ENCODE assay signal across 8 cellular contexts in the genomic region with DNA sequence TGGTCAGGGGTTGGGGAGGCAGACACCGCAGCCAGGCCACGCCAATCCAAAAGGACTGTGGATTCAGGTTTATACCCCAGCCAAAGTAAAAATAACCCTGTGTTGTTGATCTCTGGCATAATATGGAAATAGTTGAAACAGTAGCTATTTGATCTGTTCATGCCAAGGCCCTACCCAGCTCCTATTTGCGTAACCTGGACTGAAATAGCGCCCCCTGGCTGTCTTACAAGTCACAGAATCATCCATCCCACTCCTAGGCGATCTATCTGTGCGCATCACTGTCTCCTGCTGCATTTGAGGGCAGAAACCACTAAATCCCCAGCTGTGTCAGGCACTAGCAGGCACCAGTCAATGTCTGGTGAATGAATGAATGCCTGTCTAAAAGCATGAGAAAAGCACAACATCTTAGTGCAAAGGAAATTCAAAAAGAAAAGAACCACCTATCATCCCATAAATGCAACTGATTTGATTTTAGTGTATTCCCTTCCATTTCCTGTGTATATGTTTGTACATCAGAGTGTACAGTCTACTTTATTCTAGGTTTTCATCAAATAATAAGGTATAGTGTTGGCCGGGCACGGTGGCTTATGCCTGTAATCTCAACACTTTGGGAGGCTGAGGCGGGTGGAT.
DNase-seq lines count a peak whose midpoint lies in the region; ATAC-seq, FAIRE-seq and TF ChIP-seq lines count a peak whose summit lies in the region.

No MANE protein-coding gene starts in this region.

- H3K4me3 Mint-ChIP-seq in activated naive CD8-positive, alpha-beta T cell treated with anti-CD3 and anti-CD28 coated beads for 36 hours = no peak overlapping the region

- H3K27ac ChIP-seq in Peyer's patch = no peak overlapping the region
- no peak overlapping the region for H3K27ac ChIP-seq in cardiac muscle cell

- H3K4me1 Mint-ChIP-seq in activated naive CD8-positive, alpha-beta T cell treated with anti-CD3 and anti-CD28 coated beads for 36 hours = no peaks in the 10 kb centered on the region

- no peak for TF ChIP-seq POLR2A in H54 (IDR thresholded peaks at IDR 0.05; ENCODE audit: low read depth, low read length)
- no peak for TF ChIP-seq POLR2A in Peyer's patch (IDR thresholded peaks at IDR 0.05)

- peak in 10 of 14 donors; percentile 7 to 61 (median 22) for DNase-seq in C1 segment of cervical spinal cord (lab: John Stamatoyannopoulos, UW)
- DNase-seq in H54 (ENCODE audit: insufficient read length, low spot score) = peak; percentile 50
- DNase-seq in Peyer's patch = peak; percentile 36 to 86 (median 49)
- DNase-seq in activated naive CD8-positive, alpha-beta T cell treated with anti-CD3 and anti-CD28 coated beads for 36 hours = peak; percentile 40
- DNase-seq in cardiac muscle cell (ENCODE audit: low read depth in 1 of 2, low spot score in 1 of 2) = peak; percentile 73 to 76
- DNase-seq in putamen (ENCODE audit: low spot score) = peak; percentile 65

- H3K27me3 Mint-ChIP-seq in activated naive CD8-positive, alpha-beta T cell treated with anti-CD3 and anti-CD28 coated beads for 36 hours = no peaks in the 10 kb centered on the region

- H3K36me3 ChIP-seq in Peyer's patch = no peaks in the 10 kb centered on the region
- H3K36me3 ChIP-seq in cardiac muscle cell = no peaks in the 10 kb centered on the region

- H3K36me3 Mint-ChIP-seq in activated naive CD8-positive, alpha-beta T cell treated with anti-CD3 and anti-CD28 coated beads for 36 hours = no peaks in the 10 kb centered on the region

- H3K4me1 ChIP-seq in Peyer's patch (peaks cover 0 to 6% (median 0%) of the 10 kb centered on the region in 4 donors), cardiac muscle cell (ENCODE audit: low read depth) (peaks cover 18% of the 10 kb centered on the region)

- peak; percentile 34 to 78 (median 72) for TF ChIP-seq CTCF in Peyer's patch (IDR thresholded peaks at IDR 0.05)
- TF ChIP-seq CTCF in cardiac muscle cell (IDR thresholded peaks at IDR 0.05; ENCODE audit: low read depth, low read length) = peak; percentile 66

- H3K4me3 ChIP-seq in Peyer's patch (no peak overlapping the region), cardiac muscle cell (no peak overlapping the region)

- H3K27ac Mint-ChIP-seq in activated naive CD8-positive, alpha-beta T cell treated with anti-CD3 and anti-CD28 coated beads for 36 hours = no peak overlapping the region

- no peak for ATAC-seq in GM18858 (IDR thresholded peaks at IDR 0.05; ENCODE audit: unreplicated experiment)
- no peak for ATAC-seq in HG03469 (IDR thresholded peaks at IDR 0.05; ENCODE audit: unreplicated experiment)

- no peaks in the 10 kb centered on the region for H3K9me3 Mint-ChIP-seq in activated naive CD8-positive, alpha-beta T cell treated with anti-CD3 and anti-CD28 coated beads for 36 hours

- no peaks in the 10 kb centered on the region for H3K9me3 ChIP-seq in Peyer's patch
- no peaks in the 10 kb centered on the region for H3K9me3 ChIP-seq in cardiac muscle cell (ENCODE audit: low read depth)

- FAIRE-seq in H54 (lab: Jason Lieb, UNC) = no peak

- H3K27me3 ChIP-seq in Peyer's patch = no peaks in the 10 kb centered on the region
- H3K27me3 ChIP-seq in cardiac muscle cell = no peaks in the 10 kb centered on the region

Comparison
In these comparisons a context has a peak if more than half of its experiments do, and no peak if none do; other contexts are left out.
1. DNase-seq: peak in every context shown above with its lines; median percentile 74 in cardiac muscle cell; 65 in putamen; 50 in H54; 49 in Peyer's patch; 40 in activated naive CD8-positive, alpha-beta T cell treated with anti-CD3 and anti-CD28 coated beads for 36 hours; 22 in C1 segment of cervical spinal cord.